8 cellular contexts compared by ENCODE assay signal in genomic region chr19:42121666-42122069, GRCh38. TPM values are rescaled to one million over a fixed set of nuclear protein-coding genes. Genes with fewer than 3 reads are reported as not detected.
DNase-seq lines count a peak whose midpoint lies in the region; ATAC-seq lines count a peak whose summit lies in the region.

No MANE protein-coding gene starts in this region.

- no peaks in the 10 kb centered on the region for H3K9me3 Mint-ChIP-seq in activated naive CD4-positive, alpha-beta T cell treated with anti-CD3 and anti-CD28 coated beads for 36 hours

- peaks cover 18% of the 10 kb centered on the region for H3K36me3 Mint-ChIP-seq in activated naive CD4-positive, alpha-beta T cell treated with anti-CD3 and anti-CD28 coated beads for 36 hours (ENCODE audit: low read depth)

- no peaks in the 10 kb centered on the region for H3K27me3 Mint-ChIP-seq in activated naive CD4-positive, alpha-beta T cell treated with anti-CD3 and anti-CD28 coated beads for 36 hours (ENCODE audit: low read depth)

- CTCF ChIA-PET in activated naive CD4-positive, alpha-beta T cell treated with anti-CD3 and anti-CD28 coated beads for 36 hours (lab: Charles Lee): interaction anchor here (1.2 to 9.1 kb wide), 2 partner anchors 11 to 12 kb away, joined by 8 to 86 read pairs; partner anchors contain the start of gene POU2F2

- H3K4me1 Mint-ChIP-seq in activated naive CD4-positive, alpha-beta T cell treated with anti-CD3 and anti-CD28 coated beads for 36 hours (ENCODE audit: low read depth): peaks cover 54% of the 10 kb centered on the region

- no peak overlapping the region for H3K4me3 ChIP-seq in SJSA1

- peak overlapping the region; percentile 76 for H3K4me3 Mint-ChIP-seq in activated naive CD4-positive, alpha-beta T cell treated with anti-CD3 and anti-CD28 coated beads for 36 hours

- no peaks in the 10 kb centered on the region for H3K27me3 ChIP-seq in SJSA1 (replicated peaks)

- H3K27ac Mint-ChIP-seq in activated naive CD4-positive, alpha-beta T cell treated with anti-CD3 and anti-CD28 coated beads for 36 hours: peak overlapping the region; percentile 98

- peak; percentile 60 for DNase-seq in GM19240 (ENCODE audit: insufficient read length, low spot score)
- peak; percentile 86 to 94 for DNase-seq in SJSA1 (ENCODE audit: low read depth in 1 of 2, low spot score in 2 of 2)
- peak; percentile 97 for DNase-seq in activated naive CD4-positive, alpha-beta T cell treated with anti-CD3 and anti-CD28 coated beads for 36 hours
- DNase-seq in islet precursor cell: peak; percentile 68
- peak; percentile 71 to 82 for DNase-seq in stimulated activated CD8-positive, alpha-beta memory T cell treated with anti-CD3 and anti-CD28 coated beads, Interleukin-15, amount 100 ng/mL, for 4 hours (ENCODE audit: low read depth in 2 of 2)
- no peak for DNase-seq in NCI-H510A (lab: John Stamatoyannopoulos, UW)

- intact Hi-C loops in activated naive CD4-positive, alpha-beta T cell treated with anti-CD3 and anti-CD28 coated beads for 36 hours (cut with micrococcal nuclease): loop anchor here (1.0 to 2.0 kb wide), 6 partner anchors 13 to 301 kb away; partner anchors contain the start of gene ZNF574

- peak overlapping the region; percentile 61 for H3K27ac ChIP-seq in SJSA1

- no peak for ATAC-seq in GM18520 (IDR thresholded peaks at IDR 0.05; ENCODE audit: unreplicated experiment)
- no peak for ATAC-seq in HG02798 (IDR thresholded peaks at IDR 0.05; ENCODE audit: poor library complexity, unreplicated experiment)

- H3K4me1 ChIP-seq in SJSA1 (replicated peaks): peaks cover 16% of the 10 kb centered on the region

- no peaks in the 10 kb centered on the region for H3K36me3 ChIP-seq in SJSA1

- no peaks in the 10 kb centered on the region for H3K9me3 ChIP-seq in SJSA1 (replicated peaks)

RNA-seq across cellular contexts. Expression of gene POU2F2, which starts 10.6 kb away (rescaled TPM):
- 0.05 TPM in 1 of 2 replicates, not detected in the other for total RNA-seq in SJSA1 (2014; rRNA removed; shearing (Covaris generic))
- 10 to 100 TPM; 30.0 to 31.9 TPM for total RNA-seq in activated naive CD4-positive, alpha-beta T cell treated with anti-CD3 and anti-CD28 coated beads for 36 hours

RNA-seq across cellular contexts. Expression of gene ZNF574, which starts 45.7 kb away (rescaled TPM):
- 20.6 and 23.0 TPM in 2 replicates for total RNA-seq in SJSA1 (2014; rRNA removed; shearing (Covaris generic))
- 1 to 10 TPM; 8.4 to 8.8 TPM for total RNA-seq in activated naive CD4-positive, alpha-beta T cell treated with anti-CD3 and anti-CD28 coated beads for 36 hours

RNA-seq across cellular contexts. Expression of gene GRIK5, which starts 51.7 kb away (rescaled TPM):
- not detected in 2 replicates for total RNA-seq in SJSA1 (2014; rRNA removed; shearing (Covaris generic))
- total RNA-seq in activated naive CD4-positive, alpha-beta T cell treated with anti-CD3 and anti-CD28 coated beads for 36 hours: 1 to 10 TPM; 1.9 to 2.2 TPM

Comparison
In these comparisons a context has a peak if more than half of its experiments do, and no peak if none do; other contexts are left out.
1. RNA of gene POU2F2, which starts 10.6 kb away (total RNA-seq): 30.0 to 31.9 TPM in activated naive CD4-positive, alpha-beta T cell treated with anti-CD3 and anti-CD28 coated beads for 36 hours; 0.05 TPM in SJSA1; every median in the first group is over 10 times any median in the second.